ENCODE assay signal across 16 cellular contexts in genomic region chr1:6991271-6991670, GRCh38.
DNase-seq lines count a peak whose midpoint lies in the region; TF ChIP-seq lines count a peak whose summit lies in the region.
"Had no signal": no experiment of that assay in that cellular context is flagged by ENCODE, and none has a peak within 500 bp of the region (broad histone marks: within the 10 kb centered on the region; RNA-seq: fewer than 3 reads in every experiment).

No MANE protein-coding gene starts in this region.

- TF ChIP-seq CTCF in thyroid gland (IDR thresholded peaks at IDR 0.05): no peak
- TF ChIP-seq CTCF in osteoblast (IDR thresholded peaks at IDR 0.05; ENCODE audit: extremely low read depth, low read depth, low read length): no peak

- no peak for TF ChIP-seq POLR2A in thyroid gland (IDR thresholded peaks at IDR 0.05)

- H3K4me3 ChIP-seq in thyroid gland (replicated peaks in 1 of 3): no peak overlapping the region
- no peak overlapping the region for H3K4me3 ChIP-seq in osteoblast (ENCODE audit: insufficient read depth, low read length)
- H3K4me3 ChIP-seq: adrenal gland had no signal

- H3K9me3 ChIP-seq in thyroid gland (no peaks in the 10 kb centered on the region), osteoblast (ENCODE audit: low read depth, low read length) (no peaks in the 10 kb centered on the region)
- H3K9me3 ChIP-seq: adrenal gland had no signal

- no peak overlapping the region for H3K4me2 ChIP-seq in osteoblast (ENCODE audit: insufficient read depth, low read length)

- no peak overlapping the region for H2AFZ ChIP-seq in osteoblast (ENCODE audit: low read length)

- intact Hi-C loops in thyroid gland (cut with DNase I): no loop called here

- DNase-seq in EH (ENCODE audit: low read depth): peak; percentile 86
- DNase-seq in NCI-H226: peak; percentile 76
- peak; percentile 26 for DNase-seq in dedifferentiated amniotic fluid mesenchymal stem cell (ENCODE audit: extremely low spot score)
- DNase-seq in lung microvascular endothelial cell (ENCODE audit: low read depth in 2 of 2): peak; percentile 30 to 54
- no peak for DNase-seq in NCI-H748 (lab: John Stamatoyannopoulos, UW; ENCODE audit: unreplicated experiment)
- DNase-seq in activated T-cell treated with anti-CD3 and anti-CD28 coated beads, Interleukin-2, amount 50 U/mL, for 1 hour: no peak
- DNase-seq in thyroid gland: no peak
- DNase-seq in osteoblast (ENCODE audit: insufficient read length, low spot score, missing footprints): no peak
- DNase-seq: activated CD4-positive, alpha-beta T cell treated with anti-CD3 and anti-CD28 coated beads for 36 hours; activated T-cell treated with anti-CD3 and anti-CD28 coated beads, Interleukin-2, amount 50 U/mL, for 24 hours; adrenal gland; C1 segment of cervical spinal cord; head of caudate nucleus; NCI-H345; OCI-M1; stimulated activated naive CD8-positive, alpha-beta T cell treated with anti-CD3 and anti-CD28 coated beads, Interleukin-15, Interleukin-2, amounts not matched to agents 100 U/mL and 50 U/mL, for 24 hours had no signal

- H3K79me2 ChIP-seq in osteoblast (ENCODE audit: insufficient read depth, low read length): no peaks in the 10 kb centered on the region

- no peaks in the 10 kb centered on the region for H3K4me1 ChIP-seq in thyroid gland
- H3K4me1 ChIP-seq in osteoblast (ENCODE audit: insufficient read depth, low read length): peaks cover 5% of the 10 kb centered on the region
- H3K4me1 ChIP-seq: adrenal gland had no signal

- H3K27me3 ChIP-seq in thyroid gland (no peaks in the 10 kb centered on the region), osteoblast (ENCODE audit: insufficient read depth, low read length) (peaks cover 15% of the 10 kb centered on the region)
- H3K27me3 ChIP-seq: adrenal gland had no signal

- WGBS in thyroid gland, 2 donors: 79 to 88% methylated on average over 1 of the region's 1 CpG

- H3K27ac ChIP-seq in thyroid gland: no peak overlapping the region
- no peak overlapping the region for H3K27ac ChIP-seq in osteoblast (ENCODE audit: low read depth, low read length)
- H3K27ac ChIP-seq: adrenal gland had no signal

- no peaks in the 10 kb centered on the region for H4K20me1 ChIP-seq in osteoblast (ENCODE audit: insufficient read depth, low read length)

- no peaks in the 10 kb centered on the region for H3K36me3 ChIP-seq in thyroid gland
- no peaks in the 10 kb centered on the region for H3K36me3 ChIP-seq in osteoblast (ENCODE audit: insufficient read depth, low read length)
- H3K36me3 ChIP-seq: adrenal gland had no signal

Comparison
In these comparisons a context has a peak if more than half of its experiments do, and no peak if none do; other contexts are left out.
1. DNase-seq: peak in EH (single experiment), NCI-H226 (single experiment), dedifferentiated amniotic fluid mesenchymal stem cell (single experiment) and lung microvascular endothelial cell (2 of 2); none in NCI-H748 (single experiment), activated T-cell treated with anti-CD3 and anti-CD28 coated beads, Interleukin-2, amount 50 U/mL, for 1 hour (single experiment), thyroid gland (0 of 2) and osteoblast (single experiment).